In genomic region chr9:4640027-4640426, GRCh38 we compare ENCODE assay signal across 9 cellular contexts. TPM values are rescaled to one million over a fixed set of nuclear protein-coding genes. Genes with fewer than 3 reads are reported as not detected.
DNase-seq lines count a peak whose midpoint lies in the region; ATAC-seq and TF ChIP-seq lines count a peak whose summit lies in the region.
"Had no signal": no experiment of that assay in that cellular context is flagged by ENCODE, and none has a peak within 500 bp of the region (broad histone marks: within the 10 kb centered on the region; RNA-seq: fewer than 3 reads in every experiment).

No MANE protein-coding gene starts in this region.

- intact Hi-C loops in colonic mucosa (cut with DNase I), result no loop called here

- H3K27me3 ChIP-seq in DND-41 (ENCODE audit: insufficient read depth, low read length, poor library complexity) (no peaks in the 10 kb centered on the region), colonic mucosa (no peaks in the 10 kb centered on the region)

- H3K4me3 Mint-ChIP-seq in WTC11, result no peak overlapping the region

- H3K27ac Mint-ChIP-seq in WTC11, result no peak overlapping the region

- H3K4me3 ChIP-seq in DND-41 (ENCODE audit: low read depth in 1 of 2, low read length in 2 of 2) (no peak overlapping the region), fibroblast of mammary gland (ENCODE audit: control insufficient read depth, low read depth, low read length) (no peak overlapping the region), colonic mucosa (no peak overlapping the region), coronary artery (no peak overlapping the region)

- no peaks in the 10 kb centered on the region for H3K36me3 ChIP-seq in DND-41 (ENCODE audit: insufficient read depth, low read length)
- H3K36me3 ChIP-seq in colonic mucosa, result no peaks in the 10 kb centered on the region

- POLR2A ChIA-PET in WTC11 (lab: Charles Lee), result no interaction called here

- DNase-seq in DND-41 (peak; percentile 36), Kasumi-1 (lab: John Stamatoyannopoulos, UW) (peak; percentile 27 to 41), WTC11 (ENCODE audit: low spot score) (peak; percentile 50), fibroblast of mammary gland (ENCODE audit: low read depth) (peak; percentile 35), colonic mucosa (no peak), coronary artery (ENCODE audit: low spot score) (no peak)
- DNase-seq in stimulated activated CD8-positive, alpha-beta memory T cell treated with anti-CD3 and anti-CD28 coated beads, Interleukin-4, amount 100 ng/mL, for 48 hours, result peak; percentile 57

- no peaks in the 10 kb centered on the region for H3K4me1 ChIP-seq in DND-41 (ENCODE audit: insufficient read depth, low read length)
- H3K4me1 ChIP-seq in colonic mucosa, result no peaks in the 10 kb centered on the region

- H3K27ac ChIP-seq in DND-41 (ENCODE audit: low read length), result no peak overlapping the region
- no peak overlapping the region for H3K27ac ChIP-seq in colonic mucosa
- H3K27ac ChIP-seq in coronary artery, result no peak overlapping the region

- peak; percentile 57 for TF ChIP-seq CTCF in DND-41 (IDR thresholded peaks at IDR 0.05; ENCODE audit: borderline replicate concordance, extremely low read depth, low read length, poor library complexity, severe bottlenecking)
- TF ChIP-seq CTCF in WTC11 (IDR thresholded peaks at IDR 0.05), result peak; percentile 18; the same call in 1 of the 2 replicates
- TF ChIP-seq CTCF in fibroblast of mammary gland (conservative IDR thresholded peaks at IDR 0.05; ENCODE audit: control insufficient read depth, insufficient read depth, low read depth, low read length), result peak; percentile 58
- no peak for TF ChIP-seq CTCF in colonic mucosa (IDR thresholded peaks at IDR 0.05)
- no peak for TF ChIP-seq CTCF in coronary artery (IDR thresholded peaks at IDR 0.05)

- no peaks in the 10 kb centered on the region for H3K9me3 Mint-ChIP-seq in WTC11

- no peaks in the 10 kb centered on the region for H3K27me3 Mint-ChIP-seq in WTC11 (ENCODE audit: low read depth)

- CTCF ChIA-PET in WTC11 (lab: Charles Lee), result interaction anchor here (0.6 to 2.0 kb wide), 11 partner anchors 10 to 324 kb away, joined by 3 to 28 read pairs (median 6); no protein-coding TSS in a partner anchor

- peaks cover 13% of the 10 kb centered on the region for H3K4me1 Mint-ChIP-seq in WTC11

- ATAC-seq in DND-41 (ENCODE audit: insufficient read depth, low read depth) (peak; percentile 39; the same call in 1 of the 3 replicates), WTC11 (peak; percentile 60), HG02840 (IDR thresholded peaks at IDR 0.05; ENCODE audit: low FRiP score, unreplicated experiment) (no peak)
- ATAC-seq: left colon had no signal

- H3K4me2 ChIP-seq in DND-41 (ENCODE audit: insufficient read depth, low read length), result no peak overlapping the region

- no peaks in the 10 kb centered on the region for H3K36me3 Mint-ChIP-seq in WTC11

- H4K20me1 ChIP-seq in DND-41 (ENCODE audit: insufficient read depth, low read length), result no peaks in the 10 kb centered on the region

- no peaks in the 10 kb centered on the region for H3K79me2 ChIP-seq in DND-41 (ENCODE audit: insufficient read depth, low read length)

- H3K9ac ChIP-seq in DND-41 (ENCODE audit: low read depth, low read length) (no peak overlapping the region), colonic mucosa (ENCODE audit: low read depth in 2 of 2, low read length in 2 of 2) (no peak overlapping the region)

- no peak overlapping the region for H2AFZ ChIP-seq in DND-41 (ENCODE audit: low read depth, low read length)

- H3K9me3 ChIP-seq in DND-41 (ENCODE audit: insufficient read depth, low read length, severe bottlenecking) (no peaks in the 10 kb centered on the region), colonic mucosa (no peaks in the 10 kb centered on the region)

TF ChIP-seq in WTC11, 78 proteins besides CTCF, POLR2A, EP300 and RAD21 (continues in another document):
- TF ChIP-seq ZBTB43 (CRISPR knock-in tag; IDR thresholded peaks at IDR 0.05) (no peak), KAT7 (CRISPR knock-in tag; IDR thresholded peaks at IDR 0.05; ENCODE audit: borderline replicate concordance) (no peak), SMAD4 (CRISPR knock-in tag; IDR thresholded peaks at IDR 0.05) (no peak), ATF3 (CRISPR knock-in tag; conservative IDR thresholded peaks at IDR 0.05) (no peak), ZNF317 (CRISPR knock-in tag; IDR thresholded peaks at IDR 0.05; ENCODE audit: borderline replicate concordance, low read depth) (no peak), STAT6 (CRISPR knock-in tag; conservative IDR thresholded peaks at IDR 0.05; ENCODE audit: low read depth) (no peak), MXD4 (CRISPR knock-in tag; IDR thresholded peaks at IDR 0.05; ENCODE audit: borderline replicate concordance) (no peak), ZNF263 (CRISPR knock-in tag; IDR thresholded peaks at IDR 0.05; ENCODE audit: low read depth) (no peak), TCF7 (CRISPR knock-in tag; IDR thresholded peaks at IDR 0.05; ENCODE audit: low read depth) (no peak), CREB1 (CRISPR knock-in tag; IDR thresholded peaks at IDR 0.05) (no peak), NFATC4 (CRISPR knock-in tag; IDR thresholded peaks at IDR 0.05) (no peak), ZMAT4 (CRISPR knock-in tag; IDR thresholded peaks at IDR 0.05) (no peak), USF2 (CRISPR knock-in tag; IDR thresholded peaks at IDR 0.05) (no peak), FOXK1 (CRISPR knock-in tag; IDR thresholded peaks at IDR 0.05) (no peak), ZNF671 (CRISPR knock-in tag; IDR thresholded peaks at IDR 0.05) (no peak), NFYB (CRISPR knock-in tag; conservative IDR thresholded peaks at IDR 0.05; ENCODE audit: low read depth) (no peak), IRF1 (CRISPR knock-in tag; IDR thresholded peaks at IDR 0.05) (no peak)

RNA-seq across cellular contexts. Expression of gene PLPP6, which starts 22.1 kb away (rescaled TPM):
- total RNA-seq in WTC11 (2021), result 13.4 to 13.5 TPM (median 13.5 TPM) in 3 replicates
- total RNA-seq in colonic mucosa, result 10 to 100 TPM; 15.6 to 17.8 TPM

RNA-seq across cellular contexts. Expression of gene SPATA6L, which starts 26.3 kb away (rescaled TPM):
- total RNA-seq in WTC11 (2021), result 1.7 to 2.5 TPM (median 1.8 TPM) in 3 replicates
- total RNA-seq in colonic mucosa, result 1 to 10 TPM; 5.0 to 6.8 TPM

RNA-seq across cellular contexts. Expression of gene CDC37L1, which starts 39.3 kb away (rescaled TPM):
- 16.7 to 20.1 TPM (median 18.8 TPM) in 3 replicates for total RNA-seq in WTC11 (2021)
- 10 to 100 TPM; 11.4 to 16.1 TPM for total RNA-seq in colonic mucosa

Comparison
In these comparisons a context has a peak if more than half of its experiments do, and no peak if none do; other contexts are left out.
1. DNase-seq: peak in DND-41 (single experiment), Kasumi-1 (2 of 2), WTC11 (single experiment), fibroblast of mammary gland (single experiment) and stimulated activated CD8-positive, alpha-beta memory T cell treated with anti-CD3 and anti-CD28 coated beads, Interleukin-4, amount 100 ng/mL, for 48 hours (single experiment); none in colonic mucosa (single experiment) and coronary artery (single experiment).
2. CTCF ChIP-seq: peak in DND-41 (single experiment), WTC11 (single experiment) and fibroblast of mammary gland (single experiment); none in colonic mucosa (single experiment) and coronary artery (single experiment).